In genomic region chr5:133026664-133027153, GRCh38 we compare ENCODE assay signal across 8 cellular contexts. TPM values are rescaled to one million over a fixed set of nuclear protein-coding genes. Genes with fewer than 3 reads are reported as not detected.
DNase-seq lines count a peak whose midpoint lies in the region; ATAC-seq, FAIRE-seq and TF ChIP-seq lines count a peak whose summit lies in the region.

No MANE protein-coding gene starts in this region.

- TF ChIP-seq CTCF in A673 (conservative IDR thresholded peaks at IDR 0.05; ENCODE audit: low read depth, low read length): no peak
- no peak for TF ChIP-seq CTCF in chondrocyte (IDR thresholded peaks at IDR 0.05)

- DNase-seq in A673 (ENCODE audit: low spot score) (no peak), chondrocyte (ENCODE audit: low spot score) (no peak), naive B cell (no peak), 8988T (no peak), frontal cortex (ENCODE audit: low spot score in 2 of 2) (no peak)

- peak overlapping the region; percentile 94 to 99 (median 98) for H3K4me3 Mint-ChIP-seq in IgD-negative memory B cell
- peak overlapping the region; percentile 90 for H3K4me3 Mint-ChIP-seq in chondrocyte (ENCODE audit: unreplicated experiment)
- peak overlapping the region; percentile 93 to 98 (median 97) for H3K4me3 Mint-ChIP-seq in naive B cell

- no peaks in the 10 kb centered on the region for H3K27me3 Mint-ChIP-seq in IgD-negative memory B cell
- no peaks in the 10 kb centered on the region for H3K27me3 Mint-ChIP-seq in chondrocyte (ENCODE audit: low read depth)
- no peaks in the 10 kb centered on the region for H3K27me3 Mint-ChIP-seq in naive B cell

- peaks cover 6% of the 10 kb centered on the region for H3K36me3 ChIP-seq in A673 (ENCODE audit: insufficient read depth, low read length, poor library complexity, severe bottlenecking)

- peak overlapping the region; percentile 96 for H3K4me3 ChIP-seq in A673 (ENCODE audit: low read depth, low read length, poor library complexity, severe bottlenecking)

- POLR2A ChIA-PET in A673 (lab: Charles Lee; ENCODE audit: low non-redundant PET): no interaction called here

- H3K4me1 Mint-ChIP-seq in IgD-negative memory B cell: peaks cover 27 to 32% (median 29%) of the 10 kb centered on the region in 3 donors
- H3K4me1 Mint-ChIP-seq in chondrocyte (ENCODE audit: low read depth): peaks cover 32% of the 10 kb centered on the region
- peaks cover 36 to 54% (median 47%) of the 10 kb centered on the region in 3 donors for H3K4me1 Mint-ChIP-seq in naive B cell

- no peaks in the 10 kb centered on the region for H3K27me3 ChIP-seq in A673 (replicated peaks; ENCODE audit: insufficient read depth, low read depth, low read length, poor library complexity)

- CTCF ChIA-PET in A673 (lab: Charles Lee): no interaction called here

- no peaks in the 10 kb centered on the region for H3K4me1 ChIP-seq in A673 (ENCODE audit: insufficient read depth, low read length, poor library complexity, severe bottlenecking)

- H3K9me3 Mint-ChIP-seq in IgD-negative memory B cell: peaks cover 0 to 2% (median 0%) of the 10 kb centered on the region in 3 donors
- H3K9me3 Mint-ChIP-seq in chondrocyte (ENCODE audit: low read depth): no peaks in the 10 kb centered on the region
- no peaks in the 10 kb centered on the region for H3K9me3 Mint-ChIP-seq in naive B cell

- peaks cover 3% of the 10 kb centered on the region for H3K36me3 Mint-ChIP-seq in IgD-negative memory B cell
- H3K36me3 Mint-ChIP-seq in chondrocyte (ENCODE audit: low read depth): no peaks in the 10 kb centered on the region
- peaks cover 0 to 4% of the 10 kb centered on the region in 2 donors for H3K36me3 Mint-ChIP-seq in naive B cell

- intact Hi-C loops in A673 (cut with micrococcal nuclease; ENCODE audit: unreplicated experiment): loop anchor here (1.0 kb wide), 1 partner anchor 25 kb away; no protein-coding TSS in a partner anchor

- FAIRE-seq in frontal cortex (lab: Jason Lieb, UNC): no peak

- no peak overlapping the region for H3K27ac ChIP-seq in A673 (ENCODE audit: low read depth, low read length, poor library complexity, severe bottlenecking)

- BruUV-seq in A673 (replicated peaks; lab: Mats Ljungman, UMichigan): no TSS peak

- H3K9me3 ChIP-seq in A673 (ENCODE audit: low read depth, low read length, poor library complexity, severe bottlenecking): no peaks in the 10 kb centered on the region

- ATAC-seq in naive B cell (ENCODE audit: low read depth in 2 of 2): no peak
- no peak for ATAC-seq in HG02938 (IDR thresholded peaks at IDR 0.05; ENCODE audit: unreplicated experiment)
- ATAC-seq in GM21423 (IDR thresholded peaks at IDR 0.05; ENCODE audit: unreplicated experiment): no peak

- peak overlapping the region; percentile 89 to 100 (median 92) for H3K27ac Mint-ChIP-seq in IgD-negative memory B cell
- H3K27ac Mint-ChIP-seq in chondrocyte (ENCODE audit: unreplicated experiment): peak overlapping the region; percentile 89
- peak overlapping the region; percentile 91 to 98 (median 98) for H3K27ac Mint-ChIP-seq in naive B cell

RNA-seq across cellular contexts. Expression of gene ZCCHC10, which starts 0.4 kb away (rescaled TPM):
- total RNA-seq in A673 (2021): 31.2 and 33.4 TPM in 2 replicates
- polyA plus RNA-seq in IgD-negative memory B cell: 84.6 TPM
- 19.8 to 21.9 TPM (median 19.9 TPM) in 3 replicates for total RNA-seq in chondrocyte
- polyA plus RNA-seq in naive B cell (ENCODE audit: low read depth in 6 of 6): 100 to 1,000 TPM in 5 of 6 donors, 10 to 100 TPM in 1; 87.0 to 209 (median 123) TPM
- total RNA-seq in frontal cortex: 27.3 TPM

RNA-seq across cellular contexts. Expression of gene HSPA4, which starts 25.1 kb away (rescaled TPM):
- total RNA-seq in A673 (2021) (323 and 337 TPM in 2 replicates), chondrocyte (112 to 117 TPM (median 112 TPM) in 3 replicates), frontal cortex (140 TPM)
- polyA plus RNA-seq in IgD-negative memory B cell (69.5 TPM), naive B cell (ENCODE audit: low read depth in 6 of 6) (100 to 1,000 TPM in 2 of 6 donors, 10 to 100 TPM in 4; 92.4 to 113 (median 96.2) TPM)
